19 cellular contexts compared by ENCODE assay signal in genomic region chr15:89329329-89330084, GRCh38. TPM values are rescaled to one million over a fixed set of nuclear protein-coding genes. Genes with fewer than 3 reads are reported as not detected.
A peak's percentile ranks its signal among the peaks of the same experiment; 100 is the strongest.
DNase-seq lines count a peak whose midpoint lies in the region; ATAC-seq and TF ChIP-seq lines count a peak whose summit lies in the region.
"Had no signal": no experiment of that assay in that cellular context is flagged by ENCODE, and none has a peak within 500 bp of the region (broad histone marks: within the 10 kb centered on the region; RNA-seq: fewer than 3 reads in every experiment).

No MANE protein-coding gene starts in this region.

- in situ Hi-C loops in transverse colon (cut with MboI; ENCODE audit: low pct_ligation_motif_present in 1 of 4, low pct_unique_long_range_greater_than_20kb in 1 of 4, low sequenced_read_pairs in 3 of 4) = no loop called here

- WGBS in transverse colon (ENCODE audit: low coverage in 1 of 2), 2 donors = 20 to 49% methylated on average over 1 to 8 of the region's 8 CpGs

- H3K36me3 Mint-ChIP-seq in activated naive CD4-positive, alpha-beta T cell treated with anti-CD3 and anti-CD28 coated beads for 36 hours (ENCODE audit: low read depth) = peaks cover 60% of the 10 kb centered on the region
- H3K36me3 Mint-ChIP-seq in activated T-cell treated with anti-CD3 and anti-CD28 coated beads, Interleukin-2, amount 50 U/mL, for 4 hours (ENCODE audit: insufficient read depth) = peaks cover 51% of the 10 kb centered on the region
- peaks cover 0 to 69% (median 42%) of the 10 kb centered on the region in 5 donors for H3K36me3 Mint-ChIP-seq in naive thymus-derived CD4-positive, alpha-beta T cell

- POLR2A ChIA-PET in naive thymus-derived CD4-positive, alpha-beta T cell (lab: Charles Lee) = interaction anchor here (0.9 to 1.2 kb wide), 3 partner anchors 12 to 425 kb away, joined by 3 read pairs; no protein-coding TSS in a partner anchor

- TF ChIP-seq POLR2A in transverse colon (IDR thresholded peaks at IDR 0.05) = no peak

- CTCF ChIA-PET in activated naive CD4-positive, alpha-beta T cell treated with anti-CD3 and anti-CD28 coated beads for 36 hours (lab: Charles Lee) = interaction anchor here (0.6 to 3.1 kb wide), 3 partner anchors 85 to 859 kb away, joined by 3 to 12 read pairs (median 4); no protein-coding TSS in a partner anchor
- CTCF ChIA-PET in naive thymus-derived CD4-positive, alpha-beta T cell (lab: Charles Lee) = no interaction called here

- H3K4me1 Mint-ChIP-seq in activated naive CD4-positive, alpha-beta T cell treated with anti-CD3 and anti-CD28 coated beads for 36 hours (ENCODE audit: low read depth) = peaks cover 47% of the 10 kb centered on the region
- H3K4me1 Mint-ChIP-seq in activated T-cell treated with anti-CD3 and anti-CD28 coated beads, Interleukin-2, amount 50 U/mL, for 4 hours (ENCODE audit: low read depth) = peaks cover 46% of the 10 kb centered on the region
- H3K4me1 Mint-ChIP-seq in naive thymus-derived CD4-positive, alpha-beta T cell = peaks cover 36 to 65% (median 58%) of the 10 kb centered on the region in 7 donors

- peak; percentile 25 to 34 for ATAC-seq in activated T-cell treated with anti-CD3 and anti-CD28 coated beads, Interleukin-2, amount 50 U/mL, for 4 hours
- ATAC-seq in naive thymus-derived CD4-positive, alpha-beta T cell = no peak
- ATAC-seq in lower lobe of right lung (no peak), GM18519 (IDR thresholded peaks at IDR 0.05; ENCODE audit: low FRiP score, unreplicated experiment) (no peak)
- ATAC-seq: Panc1 had no signal

- H3K27ac ChIP-seq in naive thymus-derived CD4-positive, alpha-beta T cell (ENCODE audit: low read depth, low read length) = peak overlapping the region; percentile 39
- H3K27ac ChIP-seq in transverse colon (peak overlapping the region; percentile 38 to 70 (median 60)), lower lobe of right lung (no peak overlapping the region)
- H3K27ac ChIP-seq: epithelial cell of prostate, neutrophil had no signal

- DNase-seq in activated naive CD4-positive, alpha-beta T cell treated with anti-CD3 and anti-CD28 coated beads for 36 hours = peak; percentile 61
- no peak for DNase-seq in activated naive CD4-positive, alpha-beta T cell treated with anti-CD3 and anti-CD28 coated beads, Interleukin-2, amount 50 U/mL, for 16 hours
- DNase-seq in activated T-cell treated with anti-CD3 and anti-CD28 coated beads, Interleukin-2, amount 50 U/mL, for 4 hours = no peak
- DNase-seq in naive thymus-derived CD4-positive, alpha-beta T cell = peak in 4 of 9 donors; percentile 11 to 22 (median 20)
- no peak for DNase-seq in transverse colon
- DNase-seq in SW 1271 (lab: John Stamatoyannopoulos, UW) = no peak
- DNase-seq in lower lobe of right lung = no peak
- DNase-seq: activated CD8-positive, alpha-beta memory T cell treated with anti-CD3 and anti-CD28 coated beads, Interleukin-2, amount 50 U/mL, for 48 hours; GDM1; heart left ventricle; NCI-H1092 treated with DMSO at 0.1 percent for 48 hours; NCI-H226; spleen had no signal

- peaks cover 51 to 85% (median 62%) of the 10 kb centered on the region in 3 experiments for H3K36me3 ChIP-seq in naive thymus-derived CD4-positive, alpha-beta T cell (ENCODE audit: control insufficient read depth in 2 of 3, insufficient read depth in 3 of 3, low read length in 3 of 3)
- H3K36me3 ChIP-seq in transverse colon (peaks cover 0 to 61% (median 28%) of the 10 kb centered on the region in 4 donors), lower lobe of right lung (peaks cover 87% of the 10 kb centered on the region)

- no peaks in the 10 kb centered on the region for H3K27me3 ChIP-seq in naive thymus-derived CD4-positive, alpha-beta T cell (ENCODE audit: control insufficient read depth in 2 of 2, insufficient read depth in 2 of 2, low read length in 2 of 2)
- no peaks in the 10 kb centered on the region for H3K27me3 ChIP-seq in transverse colon
- H3K27me3 ChIP-seq in lower lobe of right lung (ENCODE audit: low read depth) = no peaks in the 10 kb centered on the region
- H3K27me3 ChIP-seq: heart left ventricle, neutrophil, spleen had no signal

- no peak for TF ChIP-seq CTCF in transverse colon (IDR thresholded peaks at IDR 0.05)
- no peak for TF ChIP-seq CTCF in lower lobe of right lung (IDR thresholded peaks at IDR 0.05)

- intact Hi-C loops in activated naive CD4-positive, alpha-beta T cell treated with anti-CD3 and anti-CD28 coated beads for 36 hours (cut with micrococcal nuclease) = loop anchor here (10.0 kb wide), 1 partner anchor 565 kb away; the partner anchor contains the start of gene AP3S2
- intact Hi-C loops in naive thymus-derived CD4-positive, alpha-beta T cell (cut with micrococcal nuclease) = loop anchor here (5.0 to 10.0 kb wide), 7 partner anchors 125 to 1605 kb away; partner anchors contain the start of genes AEN (in 2 of the 2), AP3S2 (in 2 of the 2), ABHD2 (in 1 of the 2) and CIB1 (in 1 of the 2)
- intact Hi-C loops in transverse colon (cut with DNase I; ENCODE audit: low total_unique reads) (no loop called here), lower lobe of right lung (cut with DNase I) (no loop called here)

- H3K9me3 ChIP-seq in naive thymus-derived CD4-positive, alpha-beta T cell (ENCODE audit: control insufficient read depth in 2 of 3, low read length in 3 of 3) = no peaks in the 10 kb centered on the region
- H3K9me3 ChIP-seq in transverse colon (no peaks in the 10 kb centered on the region), lower lobe of right lung (no peaks in the 10 kb centered on the region)
- H3K9me3 ChIP-seq: HAP-1, heart left ventricle, neutrophil, spleen had no signal

- H3K4me1 ChIP-seq in naive thymus-derived CD4-positive, alpha-beta T cell (ENCODE audit: control insufficient read depth in 2 of 2, insufficient read depth in 2 of 2, low read length in 2 of 2) = peaks cover 49 to 53% of the 10 kb centered on the region in 2 donors
- H3K4me1 ChIP-seq in transverse colon (peaks cover 34 to 59% (median 50%) of the 10 kb centered on the region in 4 donors), lower lobe of right lung (peaks cover 42% of the 10 kb centered on the region)

- peak overlapping the region; percentile 8 for H3K4me3 Mint-ChIP-seq in activated naive CD4-positive, alpha-beta T cell treated with anti-CD3 and anti-CD28 coated beads for 36 hours
- H3K4me3 Mint-ChIP-seq in activated T-cell treated with anti-CD3 and anti-CD28 coated beads, Interleukin-2, amount 50 U/mL, for 4 hours = peak overlapping the region; percentile 79
- H3K4me3 Mint-ChIP-seq in naive thymus-derived CD4-positive, alpha-beta T cell = peak overlapping the region; percentile 52 to 88 (median 69)
- H3K4me3 Mint-ChIP-seq: B cell had no signal

- H3K27me3 Mint-ChIP-seq in activated naive CD4-positive, alpha-beta T cell treated with anti-CD3 and anti-CD28 coated beads for 36 hours (ENCODE audit: low read depth) = no peaks in the 10 kb centered on the region
- no peaks in the 10 kb centered on the region for H3K27me3 Mint-ChIP-seq in activated T-cell treated with anti-CD3 and anti-CD28 coated beads, Interleukin-2, amount 50 U/mL, for 4 hours (ENCODE audit: low read depth)
- no peaks in the 10 kb centered on the region for H3K27me3 Mint-ChIP-seq in naive thymus-derived CD4-positive, alpha-beta T cell
- H3K27me3 Mint-ChIP-seq: B cell had no signal

- H3K9me3 Mint-ChIP-seq in activated naive CD4-positive, alpha-beta T cell treated with anti-CD3 and anti-CD28 coated beads for 36 hours = no peaks in the 10 kb centered on the region
- no peaks in the 10 kb centered on the region for H3K9me3 Mint-ChIP-seq in activated T-cell treated with anti-CD3 and anti-CD28 coated beads, Interleukin-2, amount 50 U/mL, for 4 hours
- no peaks in the 10 kb centered on the region for H3K9me3 Mint-ChIP-seq in naive thymus-derived CD4-positive, alpha-beta T cell

- H3K27ac Mint-ChIP-seq in activated naive CD4-positive, alpha-beta T cell treated with anti-CD3 and anti-CD28 coated beads for 36 hours = peak overlapping the region; percentile 80
- peak overlapping the region; percentile 40 to 87 (median 60) for H3K27ac Mint-ChIP-seq in naive thymus-derived CD4-positive, alpha-beta T cell
- H3K27ac Mint-ChIP-seq: B cell had no signal

- peak overlapping the region; percentile 23 for H3K4me3 ChIP-seq in naive thymus-derived CD4-positive, alpha-beta T cell (ENCODE audit: low read length)
- H3K4me3 ChIP-seq in transverse colon = no peak overlapping the region
- no peak overlapping the region for H3K4me3 ChIP-seq in lower lobe of right lung
- H3K4me3 ChIP-seq: HAP-1, heart left ventricle had no signal

- no peak for TF ChIP-seq EP300 in transverse colon (IDR thresholded peaks at IDR 0.05; ENCODE audit: low read depth)

RNA-seq across cellular contexts. Expression of gene POLG, which starts 5.1 kb away (rescaled TPM):
- total RNA-seq in activated naive CD4-positive, alpha-beta T cell treated with anti-CD3 and anti-CD28 coated beads for 36 hours = 10 to 100 TPM; 93.0 to 96.5 TPM
- total RNA-seq in activated T-cell treated with anti-CD3 and anti-CD28 coated beads, Interleukin-2, amount 50 U/mL, for 4 hours = 100 to 1,000 TPM; 119 to 142 (median 119) TPM
- total RNA-seq in naive thymus-derived CD4-positive, alpha-beta T cell = 100 to 1,000 TPM; 121 to 136 (median 129) TPM
- polyA plus RNA-seq in naive thymus-derived CD4-positive, alpha-beta T cell = 10 to 100 TPM; 24.0 to 61.3 TPM
- total RNA-seq in transverse colon = 100 to 1,000 TPM in 2 of 4 donors, 10 to 100 TPM in 2; 64.5 to 204 (median 114) TPM
- total RNA-seq in lower lobe of right lung = 58.2 TPM

Comparison
In these comparisons a context has a peak if more than half of its experiments do, and no peak if none do; other contexts are left out.
1. H3K4me3 Mint-ChIP-seq: peak in every context shown above with its lines; median percentile 79 in activated T-cell treated with anti-CD3 and anti-CD28 coated beads, Interleukin-2, amount 50 U/mL, for 4 hours; 69 in naive thymus-derived CD4-positive, alpha-beta T cell; 8 in activated naive CD4-positive, alpha-beta T cell treated with anti-CD3 and anti-CD28 coated beads for 36 hours.
2. ATAC-seq: peak in activated T-cell treated with anti-CD3 and anti-CD28 coated beads, Interleukin-2, amount 50 U/mL, for 4 hours (2 of 2); none in naive thymus-derived CD4-positive, alpha-beta T cell (single experiment), lower lobe of right lung (0 of 2) and GM18519 (single experiment).
3. intact Hi-C loops: an anchor here in activated naive CD4-positive, alpha-beta T cell treated with anti-CD3 and anti-CD28 coated beads for 36 hours (10.0 kb wide) and naive thymus-derived CD4-positive, alpha-beta T cell (5.0 to 10.0 kb wide); none called in transverse colon and lower lobe of right lung.